31 cellular contexts compared by ENCODE assay signal in genomic region chr5:58317009-58317408, GRCh38.
DNase-seq lines count a peak whose midpoint lies in the region; ATAC-seq and TF ChIP-seq lines count a peak whose summit lies in the region.
"Had no signal": no experiment of that assay in that cellular context is flagged by ENCODE, and none has a peak within 500 bp of the region (broad histone marks: within the 10 kb centered on the region; RNA-seq: fewer than 3 reads in every experiment).

No MANE protein-coding gene starts in this region.

- peak overlapping the region; percentile 4 to 26 (median 24) for H3K27ac Mint-ChIP-seq in nephron
- H3K27ac Mint-ChIP-seq in activated CD4-positive, alpha-beta T cell treated with anti-CD3 and anti-CD28 coated beads, Interleukin-2, amount 10 ng/mL, durations not matched to agents 24 days and 14 days = no peak overlapping the region
- H3K27ac Mint-ChIP-seq: activated CD4-positive, alpha-beta T cell treated with anti-CD3 and anti-CD28 coated beads, Interleukin-2, amount 10 ng/mL, durations not matched to agents 7 days and 5 days; activated naive CD8-positive, alpha-beta T cell had no signal

- H3K4me1 Mint-ChIP-seq in nephron = peaks cover 5% of the 10 kb centered on the region
- H3K4me1 Mint-ChIP-seq in activated CD4-positive, alpha-beta T cell treated with anti-CD3 and anti-CD28 coated beads, Interleukin-2, amount 10 ng/mL, durations not matched to agents 24 days and 14 days = no peaks in the 10 kb centered on the region
- H3K4me1 Mint-ChIP-seq: activated CD4-positive, alpha-beta T cell treated with anti-CD3 and anti-CD28 coated beads, Interleukin-2, amount 10 ng/mL, durations not matched to agents 7 days and 5 days had no signal

- H3K27me3 Mint-ChIP-seq in nephron (ENCODE audit: low read depth) = no peaks in the 10 kb centered on the region
- peaks cover 2% of the 10 kb centered on the region for H3K27me3 Mint-ChIP-seq in activated CD4-positive, alpha-beta T cell treated with anti-CD3 and anti-CD28 coated beads, Interleukin-2, amount 10 ng/mL, durations not matched to agents 24 days and 14 days
- H3K27me3 Mint-ChIP-seq: activated CD4-positive, alpha-beta T cell treated with anti-CD3 and anti-CD28 coated beads, Interleukin-2, amount 10 ng/mL, durations not matched to agents 7 days and 5 days had no signal

- DNase-seq in LNCaP clone FGC (ENCODE audit: low read depth) = peak; percentile 31
- peak; percentile 16 for DNase-seq in SHP77 treated with DMSO at 0.1 percent for 48 hours (lab: John Stamatoyannopoulos, UW)
- peak; percentile 58 for DNase-seq in fibroblast of pulmonary artery (ENCODE audit: low read depth)
- no peak for DNase-seq in SIG-M5 treated with dmso at 0.1 percent for 504 hours (lab: John Stamatoyannopoulos, UW; ENCODE audit: unreplicated experiment)
- DNase-seq in HK-2 (ENCODE audit: unreplicated experiment) = no peak
- DNase-seq in activated CD4-positive, alpha-beta T cell treated with anti-CD3 and anti-CD28 coated beads, Interleukin-2, amount 10 ng/mL, durations not matched to agents 24 days and 14 days = no peak
- DNase-seq: activated CD4-positive, alpha-beta T cell treated with anti-CD3 and anti-CD28 coated beads, Interleukin-2, amount 10 ng/mL, durations not matched to agents 7 days and 5 days; activated effector memory CD4-positive, alpha-beta T cell treated with Interleukin-2 at 50 U/mL for 16 hours; activated T-cell treated with anti-CD3 and anti-CD28 coated beads, Interleukin-2, amount 50 U/mL, for 1 hour; colonic mucosa; effector memory CD4-positive, alpha-beta T cell; foreskin keratinocyte; Kasumi-1; MV-4-11; NCI-H1436; NCI-H2081 treated with DMSO at 0.1 percent for 48 hours; NCI-H345; NCI-H69; nucleus accumbens; PC-9; SIG-M5; stimulated activated naive CD4-positive, alpha-beta T cell; T1000 had no signal

- H3K9me3 Mint-ChIP-seq in nephron = no peaks in the 10 kb centered on the region
- H3K9me3 Mint-ChIP-seq in activated CD4-positive, alpha-beta T cell treated with anti-CD3 and anti-CD28 coated beads, Interleukin-2, amount 10 ng/mL, durations not matched to agents 24 days and 14 days = no peaks in the 10 kb centered on the region
- H3K9me3 Mint-ChIP-seq: activated CD4-positive, alpha-beta T cell treated with anti-CD3 and anti-CD28 coated beads, Interleukin-2, amount 10 ng/mL, durations not matched to agents 7 days and 5 days had no signal

- H3K4me3 Mint-ChIP-seq in nephron = no peak overlapping the region
- no peak overlapping the region for H3K4me3 Mint-ChIP-seq in activated CD4-positive, alpha-beta T cell treated with anti-CD3 and anti-CD28 coated beads, Interleukin-2, amount 10 ng/mL, durations not matched to agents 24 days and 14 days
- H3K4me3 Mint-ChIP-seq: activated CD4-positive, alpha-beta T cell treated with anti-CD3 and anti-CD28 coated beads, Interleukin-2, amount 10 ng/mL, durations not matched to agents 7 days and 5 days; activated naive CD8-positive, alpha-beta T cell had no signal

- H3K4me3 ChIP-seq in LNCaP clone FGC (ENCODE audit: low read depth, low read length) = no peak overlapping the region
- no peak overlapping the region for H3K4me3 ChIP-seq in fibroblast of pulmonary artery (replicated peaks; ENCODE audit: low read depth, low read length)
- H3K4me3 ChIP-seq: BLaER1 treated with 17β-estradiol and CSF1 and Interleukin-3, amounts not matched to agents 10 nM and 100 nM; colonic mucosa; GM12878; PC-9; prostate gland; suprapubic skin had no signal

- TF ChIP-seq CTCF in LNCaP clone FGC (IDR thresholded peaks at IDR 0.05; ENCODE audit: control insufficient read depth, extremely low read depth, insufficient read depth) (no peak), fibroblast of pulmonary artery (IDR thresholded peaks at IDR 0.05; ENCODE audit: low read length, missing control alignments) (no peak), nephron (IDR thresholded peaks at IDR 0.05; ENCODE audit: unreplicated experiment in 3 of 3) (no peak)

- intact Hi-C loops in activated CD4-positive, alpha-beta T cell treated with anti-CD3 and anti-CD28 coated beads, Interleukin-2, amount 10 ng/mL, durations not matched to agents 24 days and 14 days (cut with micrococcal nuclease) = no loop called here

- ATAC-seq in GM18517 (IDR thresholded peaks at IDR 0.05; ENCODE audit: unreplicated experiment) = no peak
- ATAC-seq: foreskin keratinocyte, GM12878, HCT116 had no signal

- no peaks in the 10 kb centered on the region for H3K36me3 Mint-ChIP-seq in nephron (ENCODE audit: low read depth)
- H3K36me3 Mint-ChIP-seq in activated CD4-positive, alpha-beta T cell treated with anti-CD3 and anti-CD28 coated beads, Interleukin-2, amount 10 ng/mL, durations not matched to agents 24 days and 14 days (ENCODE audit: low read depth) = no peaks in the 10 kb centered on the region
- H3K36me3 Mint-ChIP-seq: activated naive CD8-positive, alpha-beta T cell had no signal

Comparison
In these comparisons a context has a peak if more than half of its experiments do, and no peak if none do; other contexts are left out.
1. DNase-seq: peak in LNCaP clone FGC (single experiment), SHP77 treated with DMSO at 0.1 percent for 48 hours (single experiment) and fibroblast of pulmonary artery (single experiment); none in SIG-M5 treated with dmso at 0.1 percent for 504 hours (single experiment), HK-2 (single experiment) and activated CD4-positive, alpha-beta T cell treated with anti-CD3 and anti-CD28 coated beads, Interleukin-2, amount 10 ng/mL, durations not matched to agents 24 days and 14 days (single experiment).